Comparison of ENCODE assay signal across 8 cellular contexts in the genomic region with DNA sequence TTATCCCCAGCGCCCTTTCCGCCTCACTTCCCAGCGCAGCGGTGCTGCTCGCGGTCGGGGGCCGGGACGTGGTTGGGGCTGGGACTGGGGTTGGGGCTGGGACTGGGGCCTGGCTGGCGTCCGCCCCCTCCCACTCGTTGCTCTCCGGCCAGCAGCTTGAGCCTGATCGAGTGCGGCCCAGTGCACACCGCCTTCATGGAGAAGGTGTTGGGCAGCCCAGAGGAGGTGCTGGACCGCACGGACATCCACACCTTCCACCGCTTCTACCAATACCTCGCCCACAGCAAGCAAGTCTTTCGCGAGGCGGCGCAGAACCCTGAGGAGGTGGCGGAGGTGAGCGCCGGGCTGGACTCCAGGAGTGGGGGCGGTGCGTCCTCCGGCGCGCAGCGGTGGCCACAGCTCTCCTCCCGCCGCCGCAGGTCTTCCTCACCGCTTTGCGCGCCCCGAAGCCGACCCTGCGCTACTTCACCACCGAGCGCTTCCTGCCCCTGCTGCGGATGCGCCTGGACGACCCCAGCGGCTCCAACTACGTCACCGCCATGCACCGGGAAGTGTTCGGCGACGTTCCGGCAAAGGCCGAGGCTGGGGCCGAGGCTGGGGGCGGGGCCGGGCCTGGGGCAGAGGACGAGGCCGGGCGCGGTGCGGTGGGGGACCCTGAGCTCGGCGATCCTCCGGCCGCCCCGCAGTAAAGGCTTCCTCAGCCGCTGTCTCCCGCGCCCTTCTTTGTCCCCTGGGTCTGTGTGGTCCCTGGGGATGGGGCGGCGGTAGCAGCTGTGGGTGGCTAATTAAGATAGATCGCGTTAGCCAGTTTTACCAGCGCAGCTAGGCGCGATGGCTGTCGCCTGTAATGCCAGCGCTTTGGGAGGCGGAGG. TPM values are rescaled to one million over a fixed set of nuclear protein-coding genes. Genes with fewer than 3 reads are reported as not detected.
DNase-seq lines count a peak whose midpoint lies in the region; ATAC-seq and TF ChIP-seq lines count a peak whose summit lies in the region.

No MANE protein-coding gene starts in this region.

- peak; percentile 87 for ATAC-seq in T-helper 17 cell

- H3K4me1 ChIP-seq in right atrium auricular region (peaks cover 0 to 27% of the 10 kb centered on the region in 2 donors), prostate gland (replicated peaks) (peaks cover 5% of the 10 kb centered on the region)

- no peaks in the 10 kb centered on the region for H3K36me3 ChIP-seq in right atrium auricular region
- no peaks in the 10 kb centered on the region for H3K36me3 ChIP-seq in prostate gland

- H3K27me3 ChIP-seq in right atrium auricular region (no peaks in the 10 kb centered on the region), prostate gland (replicated peaks; ENCODE audit: insufficient read depth) (no peaks in the 10 kb centered on the region)

- H3K36me3 Mint-ChIP-seq in HFFc6 (ENCODE audit: low read depth) = no peaks in the 10 kb centered on the region
- peaks cover 2% of the 10 kb centered on the region for H3K36me3 Mint-ChIP-seq in T-helper 17 cell (ENCODE audit: low read depth)

- H3K4me3 Mint-ChIP-seq in HFFc6 (peak overlapping the region; percentile 91), T-helper 17 cell (peak overlapping the region; percentile 93)

- intact Hi-C loops in prostate gland (cut with DNase I) = no loop called here

- DNase-seq in GM10266 (ENCODE audit: extremely low spot score) = peak; percentile 92
- peak; percentile 53 for DNase-seq in HFFc6
- DNase-seq in NCI-H1092 treated with DMSO at 0.1 percent for 48 hours (lab: John Stamatoyannopoulos, UW) = peak; percentile 81
- peak; percentile 50 to 62 (median 60) for DNase-seq in T-helper 17 cell
- peak in 57 of 58 donors; percentile 27 to 92 (median 78) for DNase-seq in anterior cingulate cortex (lab: John Stamatoyannopoulos, UW)
- DNase-seq in right atrium auricular region (ENCODE audit: low spot score) = peak; percentile 84
- peak; percentile 78 for DNase-seq in prostate gland (ENCODE audit: low spot score)
- DNase-seq in NCI-H187 treated with DMSO at 0.1 percent for 48 hours (lab: John Stamatoyannopoulos, UW) = no peak

- H3K9me3 Mint-ChIP-seq in HFFc6 = no peaks in the 10 kb centered on the region

- H3K4me1 Mint-ChIP-seq in HFFc6 (ENCODE audit: low read depth) = peaks cover 10% of the 10 kb centered on the region
- peaks cover 14% of the 10 kb centered on the region for H3K4me1 Mint-ChIP-seq in T-helper 17 cell

- H3K4me3 ChIP-seq in right atrium auricular region (peak overlapping the region; percentile 63 to 69), prostate gland (peak overlapping the region; percentile 62 to 82)

- 2% methylated on average over 64 of the region's 82 CpGs for WGBS in prostate gland

- peaks cover 3% of the 10 kb centered on the region for H3K27me3 Mint-ChIP-seq in HFFc6 (ENCODE audit: insufficient read depth)
- no peaks in the 10 kb centered on the region for H3K27me3 Mint-ChIP-seq in T-helper 17 cell

- TF ChIP-seq CTCF in GM10266 (IDR thresholded peaks at IDR 0.05; ENCODE audit: control insufficient read depth, insufficient read depth, low read depth, missing control alignments) (no peak), HFFc6 (IDR thresholded peaks at IDR 0.05) (no peak), right atrium auricular region (IDR thresholded peaks at IDR 0.05) (no peak), prostate gland (IDR thresholded peaks at IDR 0.05) (peak in 2 of 4 experiments; percentile 10 to 18)

- peak; percentile 75 for TF ChIP-seq POLR2A in prostate gland (IDR thresholded peaks at IDR 0.05)

- H3K27ac Mint-ChIP-seq in HFFc6 = peak overlapping the region; percentile 88
- peak overlapping the region; percentile 89 for H3K27ac Mint-ChIP-seq in T-helper 17 cell

- peak overlapping the region; percentile 77 to 84 for H3K27ac ChIP-seq in right atrium auricular region
- peak overlapping the region; percentile 80 to 84 for H3K27ac ChIP-seq in prostate gland

- no peaks in the 10 kb centered on the region for H3K9me3 ChIP-seq in T-helper 17 cell (ENCODE audit: control insufficient read depth, low read length, poor library complexity, severe bottlenecking)
- H3K9me3 ChIP-seq in right atrium auricular region = no peaks in the 10 kb centered on the region
- no peaks in the 10 kb centered on the region for H3K9me3 ChIP-seq in prostate gland

RNA-seq across cellular contexts. Expression of a gene that starts 1.8 kb away (rescaled TPM):
- total RNA-seq in HFFc6 (2021; fragmentation: NEBNext Ultra II Directional; extraction: Animal tissue kit (Norgen Biotek cat#: 25700)) = 1 to 10 TPM in 4 of 6 experiments, under 1 TPM in 2; 0.66 to 1.5 (median 1.1) TPM
- 1 to 10 TPM in 1 of 2 donors, under 1 TPM in 1; 0.90 to 1.2 TPM for total RNA-seq in T-helper 17 cell
- under 1 TPM; 0.39 to 0.78 TPM for total RNA-seq in right atrium auricular region
- total RNA-seq in prostate gland = 10 to 100 TPM in 1 of 2 donors, 1 to 10 TPM in 1; 4.1 to 16.2 TPM

RNA-seq across cellular contexts. Expression of a gene that starts 7.5 kb away (rescaled TPM):
- 10 to 100 TPM; 64.6 to 77.6 (median 71.1) TPM for total RNA-seq in HFFc6 (2021; fragmentation: NEBNext Ultra II Directional; extraction: Animal tissue kit (Norgen Biotek cat#: 25700))
- total RNA-seq in T-helper 17 cell = 10 to 100 TPM; 39.1 to 49.4 TPM
- 10 to 100 TPM; 18.1 to 19.0 TPM for total RNA-seq in right atrium auricular region
- total RNA-seq in prostate gland = 10 to 100 TPM; 52.6 to 80.5 TPM

RNA-seq across cellular contexts. Expression of a gene that starts 12.4 kb away (rescaled TPM):
- 10 to 100 TPM; 40.7 to 48.3 (median 47.0) TPM for total RNA-seq in HFFc6 (2021; fragmentation: NEBNext Ultra II Directional; extraction: Animal tissue kit (Norgen Biotek cat#: 25700))
- total RNA-seq in T-helper 17 cell (10 to 100 TPM; 33.1 to 36.1 TPM), right atrium auricular region (10 to 100 TPM; 40.1 to 63.6 TPM), prostate gland (10 to 100 TPM; 28.1 to 52.3 TPM)

RNA-seq across cellular contexts. Expression of a gene that starts 18.4 kb away (rescaled TPM):
- 10 to 100 TPM; 38.7 to 43.1 (median 39.9) TPM for total RNA-seq in HFFc6 (2021; fragmentation: NEBNext Ultra II Directional; extraction: Animal tissue kit (Norgen Biotek cat#: 25700))
- total RNA-seq in T-helper 17 cell (10 to 100 TPM; 12.5 to 13.2 TPM), right atrium auricular region (10 to 100 TPM; 19.6 to 22.1 TPM), prostate gland (100 to 1,000 TPM in 1 of 2 donors, 10 to 100 TPM in 1; 81.5 to 123 TPM)

RNA-seq across cellular contexts. Expression of a gene that starts 23.0 kb away (rescaled TPM):
- total RNA-seq in HFFc6 (2021; fragmentation: NEBNext Ultra II Directional; extraction: Animal tissue kit (Norgen Biotek cat#: 25700)) = 10 to 100 TPM in 5 of 6 experiments, 1 to 10 TPM in 1; 7.3 to 18.2 (median 16.0) TPM
- total RNA-seq in T-helper 17 cell (1 to 10 TPM; 2.4 to 2.6 TPM), right atrium auricular region (1 to 10 TPM; 1.2 to 1.6 TPM), prostate gland (10 to 100 TPM in 1 of 2 donors, 1 to 10 TPM in 1; 2.9 to 11.2 TPM)
